1 cellular context compared by ENCODE assay signal in the genomic region with DNA sequence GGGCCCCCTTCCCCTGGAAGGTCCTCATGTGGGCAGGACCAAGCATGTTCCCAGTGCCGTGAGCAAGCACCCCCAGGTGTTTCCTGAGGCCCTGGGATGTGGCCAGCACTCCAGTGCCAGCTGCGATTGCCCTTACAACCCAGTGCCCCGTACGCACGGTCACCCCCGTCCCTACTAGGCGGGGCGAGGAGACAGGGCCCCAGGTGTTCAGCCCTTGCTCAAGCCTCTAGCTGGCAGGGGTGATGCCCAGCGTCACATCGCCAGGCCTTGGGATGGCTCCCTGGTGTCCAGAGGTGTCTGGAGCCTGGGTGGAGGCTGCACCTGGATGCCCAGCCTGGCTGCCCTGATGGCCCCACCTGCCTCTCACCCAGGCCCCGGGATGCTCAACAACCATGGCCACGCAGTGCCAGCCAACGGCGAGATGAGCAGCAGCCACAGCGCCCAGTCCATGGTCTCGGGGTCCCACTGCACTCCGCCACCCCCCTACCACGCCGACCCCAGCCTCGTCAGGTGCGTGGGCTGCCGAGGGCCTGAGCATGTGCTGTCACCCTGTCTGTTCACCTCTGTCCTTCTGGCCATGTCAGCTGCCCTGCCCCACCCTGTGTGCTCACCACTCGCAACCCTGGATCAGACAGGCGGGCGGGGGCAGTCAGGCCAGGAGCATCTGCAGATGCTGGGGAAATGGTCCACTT.
TF ChIP-seq lines count a peak whose summit lies in the region.

No MANE protein-coding gene starts in this region.

TF ChIP-seq in H1, 55 proteins besides CTCF, POLR2A, EP300 and RAD21 (continued from another document):
- TF ChIP-seq TCF12 (IDR thresholded peaks at IDR 0.05; ENCODE audit: low read depth, low read length), result no peak
- TF ChIP-seq GTF2F1 (IDR thresholded peaks at IDR 0.05; ENCODE audit: borderline replicate concordance, low read depth, low read length), result no peak
- no peak for TF ChIP-seq CBX5 (IDR thresholded peaks at IDR 0.05; ENCODE audit: low read depth, low read length)
- no peak for TF ChIP-seq FOSL1 (IDR thresholded peaks at IDR 0.05; ENCODE audit: insufficient read depth, low read depth, low read length)
- TF ChIP-seq GABPA (IDR thresholded peaks at IDR 0.05; ENCODE audit: borderline replicate concordance, insufficient read depth, low read length), result no peak
- TF ChIP-seq SIN3A (conservative IDR thresholded peaks at IDR 0.05 in 1 of 2, IDR thresholded peaks at IDR 0.05 in 1 of 2; ENCODE audit: low read depth in 1 of 2, low read length in 2 of 2), result no peak
- no peak for TF ChIP-seq POU5F1 (IDR thresholded peaks at IDR 0.05; ENCODE audit: low read depth, low read length)
- TF ChIP-seq TAF1 (IDR thresholded peaks at IDR 0.05; ENCODE audit: low read depth, low read length), result no peak
- TF ChIP-seq BCL11A (IDR thresholded peaks at IDR 0.05; ENCODE audit: low read depth in 2 of 2, low read length in 2 of 2), result no peak
- no peak for TF ChIP-seq KDM1A (IDR thresholded peaks at IDR 0.05; ENCODE audit: borderline replicate concordance, low read length)
- no peak for TF ChIP-seq BACH1 (IDR thresholded peaks at IDR 0.05; ENCODE audit: low read length)
TF ChIP-seq in H1: peak in this region for 0.
